ENCODE assay signal across 8 cellular contexts in genomic region chr13:46553886-46554855, GRCh38. TPM values are rescaled to one million over a fixed set of nuclear protein-coding genes. Genes with fewer than 3 reads are reported as not detected.
DNase-seq lines count a peak whose midpoint lies in the region; ATAC-seq, FAIRE-seq and TF ChIP-seq lines count a peak whose summit lies in the region.

No MANE protein-coding gene starts in this region.

- peak; percentile 32 for DNase-seq in GM12891 (ENCODE audit: insufficient read length, low spot score)
- peak; percentile 6 for DNase-seq in NCI-H2171 (lab: John Stamatoyannopoulos, UW)
- DNase-seq in activated CD4-positive, alpha-beta T cell treated with anti-CD3 and anti-CD28 coated beads for 1 hour = peak; percentile 40
- DNase-seq in choroid plexus epithelial cell (ENCODE audit: low read depth) = peak; percentile 90
- DNase-seq in left colon = peak; percentile 75 to 79
- peak; percentile 28 to 56 (median 46) for DNase-seq in stimulated activated CD4-positive, alpha-beta T cell treated with anti-CD3 and anti-CD28 coated beads, Interleukin-1b, Interleukin-23, amount 100 ng/mL, for 24 hours (ENCODE audit: low read depth in 4 of 4, low spot score in 1 of 4)
- no peak for DNase-seq in superior temporal gyrus (ENCODE audit: extremely low spot score)

- H3K4me3 ChIP-seq in choroid plexus epithelial cell (ENCODE audit: low read depth, low read length) = peak overlapping the region; percentile 87

- intact Hi-C loops in left colon (cut with DNase I, micrococcal nuclease) = loop anchor here in 1 of 2 donors (10.0 kb wide), 2 partner anchors 61 to 101 kb away; no protein-coding TSS in a partner anchor

- TF ChIP-seq POLR2A in GM12891 (IDR thresholded peaks at IDR 0.05; ENCODE audit: low read depth, low read length) = no peak

- FAIRE-seq in GM12891 (lab: Jason Lieb, UNC) = peak; percentile 80

- peak; percentile 53 for ATAC-seq in HG02798 (IDR thresholded peaks at IDR 0.05; ENCODE audit: poor library complexity, unreplicated experiment)
- peak; percentile 70 for ATAC-seq in left colon

- peak; percentile 40 for TF ChIP-seq CTCF in choroid plexus epithelial cell (conservative IDR thresholded peaks at IDR 0.05; ENCODE audit: low read depth, low read length)

TF ChIP-seq in GM12891, 5 proteins besides CTCF, POLR2A, EP300 and RAD21:
- peak; percentile 52; the same call in 1 of the 2 replicates for TF ChIP-seq POU2F2 (IDR thresholded peaks at IDR 0.05; ENCODE audit: low read depth, low read length)
- TF ChIP-seq TAF1 (IDR thresholded peaks at IDR 0.05; ENCODE audit: low read depth, low read length) = peak; percentile 26; the same call in 1 of the 2 replicates
- TF ChIP-seq POLR2AphosphoS5 (IDR thresholded peaks at IDR 0.05; ENCODE audit: low read depth, low read length) = no peak
- TF ChIP-seq SPI1 (IDR thresholded peaks at IDR 0.05; ENCODE audit: low read depth, low read length) = 0 out of 2 replicates have a peak, but pooled peaks have one; percentile 30
- TF ChIP-seq PAX5 (IDR thresholded peaks at IDR 0.05; ENCODE audit: insufficient read depth, low read length, severe bottlenecking) = peak; percentile 1
TF ChIP-seq in GM12891: peak in this region for 4.

RNA-seq across cellular contexts. Expression of gene LRCH1, which starts 1.2 kb away (rescaled TPM):
- polyA plus RNA-seq in GM12891 (2012; ENCODE audit: low read depth, missing spikeins) = 19.9 TPM
- total RNA-seq in left colon = 10 to 100 TPM; 13.9 to 17.9 TPM
